ENCODE assay signal across 6 cellular contexts in genomic region chr4:985123-985830, GRCh38. TPM values are rescaled to one million over a fixed set of nuclear protein-coding genes. Genes with fewer than 3 reads are reported as not detected.
DNase-seq lines count a peak whose midpoint lies in the region; ATAC-seq, FAIRE-seq and TF ChIP-seq lines count a peak whose summit lies in the region.

No MANE protein-coding gene starts in this region.

- H3K9ac ChIP-seq in HUES64 (ENCODE audit: low read depth, low read length) (no peak overlapping the region), keratinocyte (ENCODE audit: control insufficient read depth, extremely low read depth, insufficient read depth, low read length) (no peak overlapping the region)

- H3K27ac ChIP-seq in HUES64 (ENCODE audit: low read depth, low read length) = no peak overlapping the region
- no peak overlapping the region for H3K27ac ChIP-seq in keratinocyte (ENCODE audit: control insufficient read depth, insufficient read depth, low read length)

- no peaks in the 10 kb centered on the region for H3K9me3 Mint-ChIP-seq in stimulated activated naive CD8-positive, alpha-beta T cell treated with anti-CD3 and anti-CD28 coated beads, Interleukin-15, amount 100 ng/mL, for 72 hours

- peaks cover 29% of the 10 kb centered on the region for H3K4me1 Mint-ChIP-seq in stimulated activated naive CD8-positive, alpha-beta T cell treated with anti-CD3 and anti-CD28 coated beads, Interleukin-15, amount 100 ng/mL, for 72 hours

- in situ Hi-C loops in ACHN (cut with HindIII; ENCODE audit: low pct_ligation_motif_present, low pct_unique_long_range_greater_than_20kb, low sequenced_read_pairs) = no loop called here

- H4K20me1 ChIP-seq in keratinocyte (ENCODE audit: control insufficient read depth, extremely low read depth, insufficient read depth, low read length) = no peaks in the 10 kb centered on the region

- H3K4me3 ChIP-seq in HUES64 (ENCODE audit: low read length) (peak overlapping the region; percentile 38), keratinocyte (ENCODE audit: control insufficient read depth in 2 of 3, extremely low read depth in 1 of 3, insufficient read depth in 2 of 3, low read depth in 1 of 3, low read length in 3 of 3) (peak overlapping the region in 1 of 3 experiments; percentile 7)

- peaks cover 33% of the 10 kb centered on the region for H3K27me3 ChIP-seq in HUES64 (ENCODE audit: insufficient read depth, low read length)
- no peaks in the 10 kb centered on the region for H3K27me3 ChIP-seq in keratinocyte (ENCODE audit: control insufficient read depth, extremely low read depth, insufficient read depth, low read length)

- H3K36me3 ChIP-seq in HUES64 (ENCODE audit: insufficient read depth, low read length) (no peaks in the 10 kb centered on the region), keratinocyte (ENCODE audit: control insufficient read depth in 2 of 2, extremely low read depth in 1 of 2, insufficient read depth in 2 of 2, low read length in 2 of 2) (no peaks in the 10 kb centered on the region)

- dilution Hi-C loops in keratinocyte (cut with MboI; ENCODE audit: extremely low pct_ligation_motif_present, low sequenced_read_pairs) = no loop called here

- no peak for TF ChIP-seq CTCF in keratinocyte (optimal IDR thresholded peaks at IDR 0.05 in 1 of 3, IDR thresholded peaks at IDR 0.05 in 1 of 3, conservative IDR thresholded peaks at IDR 0.05 in 1 of 3; ENCODE audit: extremely low read depth in 1 of 3, insufficient read depth in 2 of 3, low read length in 3 of 3)

- peak overlapping the region; percentile 75 for H3K4me2 ChIP-seq in keratinocyte (ENCODE audit: control insufficient read depth, extremely low read depth, insufficient read depth, low read depth, low read length)

- 19% methylated on average over 21 of the region's 23 CpGs for WGBS in HUES64

- no peak for FAIRE-seq in keratinocyte (lab: Jason Lieb, UNC)

- H3K4me3 Mint-ChIP-seq in stimulated activated naive CD8-positive, alpha-beta T cell treated with anti-CD3 and anti-CD28 coated beads, Interleukin-15, amount 100 ng/mL, for 72 hours = peak overlapping the region; percentile 64 to 91

- H3K79me2 ChIP-seq in keratinocyte (ENCODE audit: control insufficient read depth, insufficient read depth, low read length) = no peaks in the 10 kb centered on the region

- H3K4me1 ChIP-seq in HUES64 (ENCODE audit: insufficient read depth, low read length) = peaks cover 12% of the 10 kb centered on the region; the same call in 1 of the 2 replicates
- peaks cover 11% of the 10 kb centered on the region for H3K4me1 ChIP-seq in keratinocyte (ENCODE audit: control insufficient read depth, extremely low read depth, insufficient read depth, low read length)

- ATAC-seq in stimulated activated naive CD8-positive, alpha-beta T cell treated with anti-CD3 and anti-CD28 coated beads, Interleukin-15, amount 100 ng/mL, for 72 hours = peak; percentile 56
- ATAC-seq in HG02885 (IDR thresholded peaks at IDR 0.05; ENCODE audit: poor library complexity, unreplicated experiment) = no peak

- DNase-seq in activated T-cell treated with anti-CD3 and anti-CD28 coated beads, Interleukin-2, amount 50 U/mL, for 48 hours = peak; percentile 76 to 85
- DNase-seq in keratinocyte (ENCODE audit: low read depth, low spot score) (no peak), ACHN (no peak)
- peak; percentile 68 to 74 for DNase-seq in stimulated activated naive CD8-positive, alpha-beta T cell treated with anti-CD3 and anti-CD28 coated beads, Interleukin-15, amount 100 ng/mL, for 72 hours

- no peak overlapping the region for H3K27ac Mint-ChIP-seq in stimulated activated naive CD8-positive, alpha-beta T cell treated with anti-CD3 and anti-CD28 coated beads, Interleukin-15, amount 100 ng/mL, for 72 hours

- no peaks in the 10 kb centered on the region for H3K9me3 ChIP-seq in HUES64 (ENCODE audit: insufficient read depth, low read depth, low read length)
- H3K9me3 ChIP-seq in keratinocyte (ENCODE audit: control insufficient read depth, low read depth, low read length) = no peaks in the 10 kb centered on the region

- no peaks in the 10 kb centered on the region for H3K9me1 ChIP-seq in keratinocyte (ENCODE audit: control insufficient read depth, extremely low read depth, insufficient read depth, low read length)

- peak overlapping the region; percentile 75 for H2AFZ ChIP-seq in keratinocyte (ENCODE audit: control insufficient read depth, low read length)

- no peaks in the 10 kb centered on the region for H3K27me3 Mint-ChIP-seq in stimulated activated naive CD8-positive, alpha-beta T cell treated with anti-CD3 and anti-CD28 coated beads, Interleukin-15, amount 100 ng/mL, for 72 hours

RNA-seq across cellular contexts. Expression of gene IDUA, which starts 1.6 kb away (rescaled TPM):
- polyA plus RNA-seq in HUES64 (2013, experiment 1 of 2) = 0.85 TPM
- 0.38 TPM for polyA plus RNA-seq in HUES64 (2013, experiment 2 of 2)
- polyA plus RNA-seq in keratinocyte = 0.74 to 3.9 TPM (median 1.2 TPM) in 3 replicates
- 5.5 TPM for polyA plus RNA-seq in keratinocyte (2011; ENCODE audit: low read depth)
- polyA plus RNA-seq in keratinocyte (2011; cell fraction: cytosol; rRNA removed) = 0.22 and 1.1 TPM in 2 replicates
- 14.6 and 27.2 TPM in 2 replicates for polyA plus RNA-seq in keratinocyte (2011; cell fraction: nucleus; rRNA removed)
- polyA plus RNA-seq in keratinocyte (2012; ENCODE audit: low replicate concordance) = 1.7 and 6.6 TPM in 2 replicates
- polyA minus RNA-seq in keratinocyte = 0.85 to 2.4 TPM (median 1.4 TPM) in 3 replicates
- 3.5 TPM for polyA minus RNA-seq in keratinocyte (2011; cell fraction: cytosol; rRNA and poly(A)+ RNA removed)
- 5.4 and 8.7 TPM in 2 replicates for polyA minus RNA-seq in keratinocyte (2011; cell fraction: nucleus; rRNA and poly(A)+ RNA removed)

RNA-seq across cellular contexts. Expression of gene SLC26A1, which starts 7.9 kb away (rescaled TPM):
- not detected for polyA plus RNA-seq in HUES64 (2013, experiment 1 of 2)
- polyA plus RNA-seq in HUES64 (2013, experiment 2 of 2) = 0.44 TPM
- not detected in 3 replicates for polyA plus RNA-seq in keratinocyte
- not detected for polyA plus RNA-seq in keratinocyte (2011; ENCODE audit: low read depth)
- not detected in 2 replicates for polyA plus RNA-seq in keratinocyte (2011; cell fraction: cytosol; rRNA removed)
- polyA plus RNA-seq in keratinocyte (2011; cell fraction: nucleus; rRNA removed) = not detected in 2 replicates
- 0.18 and 0.69 TPM in 2 replicates for polyA plus RNA-seq in keratinocyte (2012; ENCODE audit: low replicate concordance)
- not detected in 3 replicates for polyA minus RNA-seq in keratinocyte
- polyA minus RNA-seq in keratinocyte (2011; cell fraction: cytosol; rRNA and poly(A)+ RNA removed) = not detected
- polyA minus RNA-seq in keratinocyte (2011; cell fraction: nucleus; rRNA and poly(A)+ RNA removed) = not detected in 2 replicates

RNA-seq across cellular contexts. Expression of gene DGKQ, which starts 11.9 kb away (rescaled TPM):
- 4.7 TPM for polyA plus RNA-seq in HUES64 (2013, experiment 1 of 2)
- polyA plus RNA-seq in HUES64 (2013, experiment 2 of 2) = 4.6 TPM
- polyA plus RNA-seq in keratinocyte = 5.3 to 11.3 TPM (median 5.9 TPM) in 3 replicates
- polyA plus RNA-seq in keratinocyte (2011; ENCODE audit: low read depth) = 3.0 TPM
- 3.5 and 9.1 TPM in 2 replicates for polyA plus RNA-seq in keratinocyte (2011; cell fraction: cytosol; rRNA removed)
- 22.9 and 30.3 TPM in 2 replicates for polyA plus RNA-seq in keratinocyte (2011; cell fraction: nucleus; rRNA removed)
- 7.4 and 8.8 TPM in 2 replicates for polyA plus RNA-seq in keratinocyte (2012; ENCODE audit: low replicate concordance)
- 5.9 to 10.4 TPM (median 8.3 TPM) in 3 replicates for polyA minus RNA-seq in keratinocyte
- polyA minus RNA-seq in keratinocyte (2011; cell fraction: cytosol; rRNA and poly(A)+ RNA removed) = 17.5 TPM
- polyA minus RNA-seq in keratinocyte (2011; cell fraction: nucleus; rRNA and poly(A)+ RNA removed) = 16.9 and 17.8 TPM in 2 replicates

RNA-seq across cellular contexts. Expression of gene FGFRL1, which starts 26.1 kb away (rescaled TPM):
- polyA plus RNA-seq in HUES64 (2013, experiment 1 of 2) = 11.8 TPM
- polyA plus RNA-seq in HUES64 (2013, experiment 2 of 2) = 17.2 TPM
- 2.8 to 8.1 TPM (median 4.9 TPM) in 3 replicates for polyA plus RNA-seq in keratinocyte
- polyA plus RNA-seq in keratinocyte (2011; ENCODE audit: low read depth) = 1.9 TPM
- 8.3 and 9.7 TPM in 2 replicates for polyA plus RNA-seq in keratinocyte (2011; cell fraction: cytosol; rRNA removed)
- polyA plus RNA-seq in keratinocyte (2011; cell fraction: nucleus; rRNA removed) = 13.6 and 16.4 TPM in 2 replicates
- polyA plus RNA-seq in keratinocyte (2012; ENCODE audit: low replicate concordance) = 4.2 and 8.0 TPM in 2 replicates
- polyA minus RNA-seq in keratinocyte = 28.4 to 43.9 TPM (median 33.5 TPM) in 3 replicates
- 11.7 TPM for polyA minus RNA-seq in keratinocyte (2011; cell fraction: cytosol; rRNA and poly(A)+ RNA removed)
- 7.8 and 10.3 TPM in 2 replicates for polyA minus RNA-seq in keratinocyte (2011; cell fraction: nucleus; rRNA and poly(A)+ RNA removed)

RNA-seq across cellular contexts. Expression of gene TMEM175, which starts 53.0 kb away (rescaled TPM):
- 6.0 TPM for polyA plus RNA-seq in HUES64 (2013, experiment 1 of 2)
- polyA plus RNA-seq in HUES64 (2013, experiment 2 of 2) = 5.4 TPM
- 23.2 to 31.3 TPM (median 24.3 TPM) in 3 replicates for polyA plus RNA-seq in keratinocyte
- polyA plus RNA-seq in keratinocyte (2011; ENCODE audit: low read depth) = 2.5 TPM
- polyA plus RNA-seq in keratinocyte (2011; cell fraction: cytosol; rRNA removed) = 9.8 and 13.4 TPM in 2 replicates
- polyA plus RNA-seq in keratinocyte (2011; cell fraction: nucleus; rRNA removed) = 157 and 181 TPM in 2 replicates
- 20.4 and 22.3 TPM in 2 replicates for polyA plus RNA-seq in keratinocyte (2012; ENCODE audit: low replicate concordance)
- polyA minus RNA-seq in keratinocyte = 17.3 to 36.9 TPM (median 22.9 TPM) in 3 replicates
- polyA minus RNA-seq in keratinocyte (2011; cell fraction: cytosol; rRNA and poly(A)+ RNA removed) = 14.0 TPM
- polyA minus RNA-seq in keratinocyte (2011; cell fraction: nucleus; rRNA and poly(A)+ RNA removed) = 31.0 and 54.2 TPM in 2 replicates

Comparison
In these comparisons a context has a peak if more than half of its experiments do, and no peak if none do; other contexts are left out.
1. DNase-seq: peak in activated T-cell treated with anti-CD3 and anti-CD28 coated beads, Interleukin-2, amount 50 U/mL, for 48 hours (2 of 2) and stimulated activated naive CD8-positive, alpha-beta T cell treated with anti-CD3 and anti-CD28 coated beads, Interleukin-15, amount 100 ng/mL, for 72 hours (2 of 2); none in keratinocyte (single experiment) and ACHN (single experiment).